Comparison of ENCODE assay signal across 17 cellular contexts in the genomic region with DNA sequence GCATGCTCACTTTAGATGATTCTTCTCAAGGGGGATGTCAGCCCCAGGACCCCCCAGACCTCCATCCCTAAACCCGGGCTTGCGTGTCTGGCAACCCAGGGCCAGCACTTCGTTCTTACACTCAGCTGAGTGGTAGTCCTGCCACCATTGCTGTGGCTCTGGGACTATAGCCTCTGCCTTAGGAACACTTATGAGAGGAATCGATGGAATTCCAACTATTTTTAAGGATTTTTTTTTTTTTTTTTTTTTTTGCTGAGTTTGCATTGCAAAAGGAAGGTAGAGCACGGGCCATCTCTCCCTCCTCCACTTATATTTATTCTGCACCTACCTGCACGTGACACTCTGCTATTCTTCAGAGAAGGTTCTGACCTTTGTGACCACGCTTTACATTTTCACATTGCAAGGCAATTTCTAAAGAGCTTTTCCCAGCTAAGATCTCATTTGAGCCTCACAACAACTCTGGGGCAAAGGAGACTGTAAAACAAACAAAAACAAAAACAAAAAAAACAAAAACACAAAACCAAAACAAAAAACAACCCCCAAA.
DNase-seq lines count a peak whose midpoint lies in the region; ATAC-seq and TF ChIP-seq lines count a peak whose summit lies in the region.
"Had no signal": no experiment of that assay in that cellular context is flagged by ENCODE, and none has a peak within 500 bp of the region (broad histone marks: within the 10 kb centered on the region; RNA-seq: fewer than 3 reads in every experiment).

No MANE protein-coding gene starts in this region.

- H3K36me3 Mint-ChIP-seq in HFFc6 (ENCODE audit: low read depth) = 0 out of 2 replicates have a peak, but pooled peaks cover 5% of the 10 kb centered on the region

- no peak for TF ChIP-seq CTCF in left ventricle myocardium inferior (IDR thresholded peaks at IDR 0.05; ENCODE audit: borderline replicate concordance)
- no peak for TF ChIP-seq CTCF in fibroblast of lung (conservative IDR thresholded peaks at IDR 0.05 in 1 of 2, IDR thresholded peaks at IDR 0.05 in 1 of 2; ENCODE audit: low read depth in 1 of 2, low read length in 2 of 2)
- no peak for TF ChIP-seq CTCF in psoas muscle (IDR thresholded peaks at IDR 0.05)
- no peak for TF ChIP-seq CTCF in HFFc6 (IDR thresholded peaks at IDR 0.05)

- no peak overlapping the region for H3K4me3 Mint-ChIP-seq in HFFc6
- H3K4me3 Mint-ChIP-seq: naive B cell; stimulated activated naive CD8-positive, alpha-beta T cell treated with anti-CD3 and anti-CD28 coated beads, Interleukin-15, Interleukin-2, amounts not matched to agents 100 ng/mL and 50 ng/mL, for 24 hours had no signal

- H3K36me3 ChIP-seq in left ventricle myocardium inferior (no peaks in the 10 kb centered on the region), fibroblast of lung (ENCODE audit: control insufficient read depth, insufficient read depth, low read length) (no peaks in the 10 kb centered on the region), psoas muscle (ENCODE audit: insufficient read depth in 1 of 2, low read depth in 1 of 2) (no peaks in the 10 kb centered on the region), aorta (ENCODE audit: control insufficient read depth in 1 of 2, insufficient read depth in 2 of 2, low read length in 1 of 2) (no peaks in the 10 kb centered on the region)
- H3K36me3 ChIP-seq: adrenal gland had no signal

- ATAC-seq in Right ventricle myocardium superior (ENCODE audit: poor library complexity) = no peak
- no peak for ATAC-seq in psoas muscle
- ATAC-seq in aorta (ENCODE audit: low FRiP score) = no peak
- ATAC-seq: PC-3 had no signal

- H3K27ac ChIP-seq in left ventricle myocardium inferior (replicated peaks) = peak overlapping the region; percentile 83
- peak overlapping the region; percentile 98 for H3K27ac ChIP-seq in fibroblast of lung (ENCODE audit: insufficient read depth, low read length)
- peak overlapping the region; percentile 98 for H3K27ac ChIP-seq in psoas muscle
- H3K27ac ChIP-seq in aorta (ENCODE audit: low read depth in 1 of 2, low read length in 2 of 2) = peak overlapping the region; percentile 100

- peaks cover 96% of the 10 kb centered on the region for H3K4me1 ChIP-seq in left ventricle myocardium inferior
- H3K4me1 ChIP-seq in fibroblast of lung (ENCODE audit: control insufficient read depth, extremely low read depth, insufficient read depth, low read length) = peaks cover 63% of the 10 kb centered on the region
- H3K4me1 ChIP-seq in psoas muscle = peaks cover 59% of the 10 kb centered on the region
- H3K4me1 ChIP-seq in aorta (ENCODE audit: control insufficient read depth in 1 of 2, insufficient read depth in 2 of 2, low read length in 2 of 2) = peaks cover 14 to 34% of the 10 kb centered on the region in 2 donors

- no peak overlapping the region for H3K9ac ChIP-seq in fibroblast of lung (ENCODE audit: insufficient read depth, low read length)

- H3K4me2 ChIP-seq in fibroblast of lung (ENCODE audit: extremely low read depth, insufficient read depth, low read length) = no peak overlapping the region

- WGBS in psoas muscle, 3 donors = 88 to 97% (median 94%) methylated on average over 7 of the region's 7 CpGs
- 77 to 80% methylated on average over 7 of the region's 7 CpGs for WGBS in aorta, 2 donors

- H3K27ac Mint-ChIP-seq in HFFc6 = no peak overlapping the region; the same call in none of the 2 replicates
- H3K27ac Mint-ChIP-seq: stimulated activated naive CD8-positive, alpha-beta T cell treated with anti-CD3 and anti-CD28 coated beads, Interleukin-15, Interleukin-2, amounts not matched to agents 100 ng/mL and 50 ng/mL, for 24 hours had no signal

- no peaks in the 10 kb centered on the region for H3K9me3 Mint-ChIP-seq in HFFc6
- H3K9me3 Mint-ChIP-seq: naive B cell; stimulated activated naive CD8-positive, alpha-beta T cell treated with anti-CD3 and anti-CD28 coated beads, Interleukin-15, Interleukin-2, amounts not matched to agents 100 ng/mL and 50 ng/mL, for 24 hours had no signal

- H3K79me2 ChIP-seq in fibroblast of lung (ENCODE audit: control insufficient read depth, insufficient read depth, low read length) = peaks cover 43% of the 10 kb centered on the region

- DNase-seq in left ventricle myocardium inferior (no peak), Right ventricle myocardium superior (no peak), fibroblast of lung (ENCODE audit: low read depth in 2 of 2) (no peak), psoas muscle (no peak), aorta (no peak), NCI-H187 (lab: John Stamatoyannopoulos, UW) (no peak), HFFc6 (no peak), SKM-1 treated with dmso at 0.1 percent for 144 hours (lab: John Stamatoyannopoulos, UW; ENCODE audit: unreplicated experiment) (no peak)
- DNase-seq: activated CD4-positive, alpha-beta T cell treated with anti-CD3 and anti-CD28 coated beads for 1 hour; activated T-cell treated with anti-CD3 and anti-CD28 coated beads for 4 hours; adrenal gland; DMS 273 treated with DMSO at 0.1 percent for 48 hours; naive B cell; NCI-H146; NCI-H446 treated with DMSO at 0.1 percent for 48 hours; PC-3 had no signal

- H3K27me3 ChIP-seq in left ventricle myocardium inferior (ENCODE audit: low read depth) (no peaks in the 10 kb centered on the region), fibroblast of lung (ENCODE audit: control insufficient read depth, insufficient read depth, low read length) (no peaks in the 10 kb centered on the region), psoas muscle (ENCODE audit: insufficient read depth in 3 of 3, low read length in 2 of 3) (no peaks in the 10 kb centered on the region), aorta (ENCODE audit: control insufficient read depth in 1 of 2, insufficient read depth in 2 of 2, low read length in 1 of 2) (no peaks in the 10 kb centered on the region)
- H3K27me3 ChIP-seq: adrenal gland had no signal

- H3K4me1 Mint-ChIP-seq in HFFc6 (ENCODE audit: low read depth) = no peaks in the 10 kb centered on the region; the same call in 1 of the 2 replicates

- H3K9me3 ChIP-seq in left ventricle myocardium inferior (replicated peaks) (no peaks in the 10 kb centered on the region), fibroblast of lung (ENCODE audit: control insufficient read depth, insufficient read depth, low read depth, low read length) (no peaks in the 10 kb centered on the region), psoas muscle (no peaks in the 10 kb centered on the region), aorta (ENCODE audit: control insufficient read depth, low read length) (no peaks in the 10 kb centered on the region)
- H3K9me3 ChIP-seq: adrenal gland had no signal

- H3K4me3 ChIP-seq in left ventricle myocardium inferior (no peak overlapping the region), fibroblast of lung (replicated peaks in 1 of 4; ENCODE audit: control extremely low read depth in 1 of 4, insufficient read depth in 1 of 4, low read depth in 3 of 4, low read length in 4 of 4) (no peak overlapping the region), psoas muscle (no peak overlapping the region), aorta (ENCODE audit: low read length in 2 of 2) (no peak overlapping the region)
- H3K4me3 ChIP-seq: adrenal gland had no signal

- intact Hi-C loops in left ventricle myocardium inferior (cut with micrococcal nuclease) = no loop called here
- intact Hi-C loops in Right ventricle myocardium superior (cut with DNase I) = no loop called here
- intact Hi-C loops in psoas muscle (cut with DNase I) = loop anchor here in 1 of 2 donors (5.0 to 10.0 kb wide), 2 partner anchors 36 to 113 kb away; a partner anchor contains a TSS
- intact Hi-C loops in aorta (cut with DNase I) = loop anchor here (2.0 to 10.0 kb wide), 4 partner anchors 317 to 684 kb away; no protein-coding TSS in a partner anchor

- H2AFZ ChIP-seq in fibroblast of lung (ENCODE audit: low read length) = no peak overlapping the region

- H3K27me3 Mint-ChIP-seq in HFFc6 (ENCODE audit: insufficient read depth) = no peaks in the 10 kb centered on the region; the same call in 1 of the 2 replicates
- H3K27me3 Mint-ChIP-seq: naive B cell; stimulated activated naive CD8-positive, alpha-beta T cell treated with anti-CD3 and anti-CD28 coated beads, Interleukin-15, Interleukin-2, amounts not matched to agents 100 ng/mL and 50 ng/mL, for 24 hours had no signal

- H4K20me1 ChIP-seq in fibroblast of lung (ENCODE audit: control insufficient read depth, extremely low read depth, insufficient read depth, low read length) = no peaks in the 10 kb centered on the region

Comparison
In these comparisons a context has a peak if more than half of its experiments do, and no peak if none do; other contexts are left out.
1. intact Hi-C loops: an anchor here in aorta (2.0 to 10.0 kb wide); none called in left ventricle myocardium inferior and Right ventricle myocardium superior.